8 cellular contexts compared by ENCODE assay signal in genomic region chr10:73991846-73992245, GRCh38.
DNase-seq lines count a peak whose midpoint lies in the region; TF ChIP-seq lines count a peak whose summit lies in the region.

No MANE protein-coding gene starts in this region.

- POLR2A ChIA-PET in GM10248 (lab: Yijun Ruan, JAX), result no interaction called here

- CTCF ChIA-PET in GM10248 (lab: Yijun Ruan, JAX), result interaction anchor here (0.8 to 1.6 kb wide), 6 partner anchors 9 to 143 kb away, joined by 3 to 5 read pairs (median 3); no protein-coding TSS in a partner anchor

- DNase-seq in GM10248 (ENCODE audit: extremely low spot score), result peak; percentile 72
- DNase-seq in SKM-1 treated with dmso at 0.1 percent for 144 hours (lab: John Stamatoyannopoulos, UW; ENCODE audit: unreplicated experiment), result peak; percentile 83
- DNase-seq in activated naive CD4-positive, alpha-beta T cell treated with Interleukin-2 at 50 U/mL for 16 hours, result peak; percentile 70
- peak; percentile 45 to 56 for DNase-seq in stimulated activated CD4-positive, alpha-beta T cell treated with anti-CD3 and anti-CD28 coated beads, Interleukin-1b, Interleukin-23, amount 100 ng/mL, for 4 hours (ENCODE audit: low read depth in 2 of 2)
- DNase-seq in OCI-M2 (lab: John Stamatoyannopoulos, UW; ENCODE audit: unreplicated experiment), result no peak
- no peak for DNase-seq in NCI-H2107 (lab: John Stamatoyannopoulos, UW)
- no peak for DNase-seq in DMS153 treated with DMSO at 0.1 percent for 48 hours (lab: John Stamatoyannopoulos, UW; ENCODE audit: unreplicated experiment)
- no peak for DNase-seq in HuH-7 (ENCODE audit: low spot score)

- no peak for TF ChIP-seq CTCF in GM10248 (IDR thresholded peaks at IDR 0.05; ENCODE audit: control extremely low read depth, extremely low read depth, low read depth, missing control alignments)

Comparison
In these comparisons a context has a peak if more than half of its experiments do, and no peak if none do; other contexts are left out.
1. DNase-seq: peak in GM10248 (single experiment), SKM-1 treated with dmso at 0.1 percent for 144 hours (single experiment), activated naive CD4-positive, alpha-beta T cell treated with Interleukin-2 at 50 U/mL for 16 hours (single experiment) and stimulated activated CD4-positive, alpha-beta T cell treated with anti-CD3 and anti-CD28 coated beads, Interleukin-1b, Interleukin-23, amount 100 ng/mL, for 4 hours (2 of 2); none in OCI-M2 (single experiment), NCI-H2107 (single experiment), DMS153 treated with DMSO at 0.1 percent for 48 hours (single experiment) and HuH-7 (single experiment).